In genomic region chr1:29121516-29121937, GRCh38 we compare ENCODE assay signal across 10 cellular contexts. TPM values are rescaled to one million over a fixed set of nuclear protein-coding genes. Genes with fewer than 3 reads are reported as not detected.
DNase-seq lines count a peak whose midpoint lies in the region; ATAC-seq and TF ChIP-seq lines count a peak whose summit lies in the region.
"Had no signal": no experiment of that assay in that cellular context is flagged by ENCODE, and none has a peak within 500 bp of the region (broad histone marks: within the 10 kb centered on the region; RNA-seq: fewer than 3 reads in every experiment).

No MANE protein-coding gene starts in this region.

- H3K27ac ChIP-seq in thoracic aorta: peak overlapping the region; percentile 100

- H3K36me3 Mint-ChIP-seq in activated T-cell treated with anti-CD3 and anti-CD28 coated beads, Interleukin-2, amount 50 U/mL, for 72 hours (ENCODE audit: insufficient read depth in 2 of 2): peaks cover 3% of the 10 kb centered on the region in 2 donors

- H3K27ac Mint-ChIP-seq in activated T-cell treated with anti-CD3 and anti-CD28 coated beads, Interleukin-2, amount 50 U/mL, for 72 hours: no peak overlapping the region

- peaks cover 13 to 48% of the 10 kb centered on the region in 2 donors for H3K4me1 ChIP-seq in thoracic aorta (ENCODE audit: control insufficient read depth in 1 of 2, low read depth in 2 of 2)

- peaks cover 8% of the 10 kb centered on the region for H3K27me3 ChIP-seq in kidney epithelial cell (ENCODE audit: control insufficient read depth, insufficient read depth, low read length)
- no peaks in the 10 kb centered on the region for H3K27me3 ChIP-seq in thoracic aorta (replicated peaks; ENCODE audit: insufficient read depth)

- ATAC-seq in activated T-cell treated with anti-CD3 and anti-CD28 coated beads, Interleukin-2, amount 50 U/mL, for 72 hours (replicated peaks in 1 of 2): peak; percentile 20 to 39
- ATAC-seq in thoracic aorta (ENCODE audit: insufficient number of reproducible peaks, low FRiP score, low read depth) (no peak), omental fat pad (ENCODE audit: low FRiP score) (no peak)

- TF ChIP-seq CTCF in astrocyte of the spinal cord (IDR thresholded peaks at IDR 0.05; ENCODE audit: low read depth, low read length) (no peak), kidney epithelial cell (IDR thresholded peaks at IDR 0.05; ENCODE audit: insufficient read depth, low read length, poor library complexity, severe bottlenecking) (no peak), thoracic aorta (IDR thresholded peaks at IDR 0.05) (peak; percentile 5), omental fat pad (IDR thresholded peaks at IDR 0.05) (peak in 1 of 3 donors; percentile 1)

- H3K9me3 ChIP-seq in thoracic aorta: no peaks in the 10 kb centered on the region

- peaks cover 12% of the 10 kb centered on the region for H3K27me3 Mint-ChIP-seq in activated T-cell treated with anti-CD3 and anti-CD28 coated beads, Interleukin-2, amount 50 U/mL, for 72 hours (ENCODE audit: low read depth)

- no peaks in the 10 kb centered on the region for H3K9me3 Mint-ChIP-seq in activated T-cell treated with anti-CD3 and anti-CD28 coated beads, Interleukin-2, amount 50 U/mL, for 72 hours

- H3K36me3 ChIP-seq in kidney epithelial cell (ENCODE audit: control insufficient read depth, insufficient read depth, low read length): no peaks in the 10 kb centered on the region
- H3K36me3 ChIP-seq in thoracic aorta: no peaks in the 10 kb centered on the region

- peak overlapping the region in 1 of 2 donors; percentile 42 for H3K4me3 Mint-ChIP-seq in activated T-cell treated with anti-CD3 and anti-CD28 coated beads, Interleukin-2, amount 50 U/mL, for 72 hours

- DNase-seq in activated T-cell treated with anti-CD3 and anti-CD28 coated beads, Interleukin-2, amount 50 U/mL, for 72 hours: no peak
- no peak for DNase-seq in activated T-cell treated with anti-CD3 and anti-CD28 coated beads, Interleukin-2, amount 50 U/mL, for 48 hours
- peak; percentile 6 for DNase-seq in astrocyte of the spinal cord (ENCODE audit: low read depth, low spot score)
- DNase-seq in kidney epithelial cell (ENCODE audit: low read depth): no peak
- DNase-seq in thoracic aorta (ENCODE audit: low spot score): no peak
- no peak for DNase-seq in omental fat pad (ENCODE audit: low spot score)
- no peak for DNase-seq in germinal center (ENCODE audit: low spot score)
- no peak for DNase-seq in stimulated activated CD8-positive, alpha-beta memory T cell treated with anti-CD3 and anti-CD28 coated beads, Interleukin-4, amount 100 ng/mL, for 48 hours
- DNase-seq: DND-41, NCI-H2029 treated with DMSO at 0.1 percent for 48 hours had no signal

- no peaks in the 10 kb centered on the region for H3K4me1 Mint-ChIP-seq in activated T-cell treated with anti-CD3 and anti-CD28 coated beads, Interleukin-2, amount 50 U/mL, for 72 hours (ENCODE audit: low read depth)

- H3K4me3 ChIP-seq in astrocyte of the spinal cord (ENCODE audit: low read depth, low read length): peak overlapping the region; percentile 63
- H3K4me3 ChIP-seq in kidney epithelial cell (ENCODE audit: low read depth, low read length): peak overlapping the region; percentile 64
- H3K4me3 ChIP-seq in thoracic aorta: peak overlapping the region; percentile 97

- in situ Hi-C loops in astrocyte of the spinal cord (cut with HindIII; ENCODE audit: low sequenced_read_pairs): no loop called here

RNA-seq across cellular contexts. Expression of gene TMEM200B, which starts 2.2 kb away (rescaled TPM):
- under 1 TPM; 0.36 to 0.46 TPM for total RNA-seq in activated T-cell treated with anti-CD3 and anti-CD28 coated beads, Interleukin-2, amount 50 U/mL, for 72 hours
- total RNA-seq in kidney epithelial cell: 2.1 and 2.9 TPM in 2 replicates
- 10 to 100 TPM; 20.8 to 31.4 TPM for total RNA-seq in thoracic aorta
- 10 to 100 TPM in 2 of 4 donors, 1 to 10 TPM in 2; 7.2 to 26.8 (median 9.7) TPM for total RNA-seq in omental fat pad

Comparison
In these comparisons a context has a peak if more than half of its experiments do, and no peak if none do; other contexts are left out.
1. ATAC-seq: peak in activated T-cell treated with anti-CD3 and anti-CD28 coated beads, Interleukin-2, amount 50 U/mL, for 72 hours (2 of 2); none in thoracic aorta (single experiment) and omental fat pad (single experiment).
2. Peak in every context shown above with its lines, with median percentiles within 50 percentile points of each other: H3K4me3 ChIP-seq.